In the genomic region with DNA sequence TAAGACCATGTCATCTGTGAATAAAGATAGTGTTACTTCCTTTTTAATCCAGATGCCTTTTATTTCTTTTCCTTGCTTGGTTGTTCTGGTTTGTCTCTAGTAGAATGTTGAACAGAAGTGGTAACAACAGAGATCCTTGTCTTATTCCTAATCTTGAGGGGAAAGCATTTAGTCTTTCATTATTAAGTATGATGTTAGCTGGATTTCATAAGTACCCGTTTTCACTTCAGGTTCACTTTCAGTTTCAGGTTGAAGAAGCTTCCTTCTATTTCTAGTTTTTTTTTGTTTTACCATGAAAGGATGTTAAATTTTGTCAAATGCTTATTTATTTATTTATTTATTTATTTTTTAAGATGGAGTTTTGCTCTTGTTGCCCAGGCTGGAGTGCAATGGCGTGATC, we compare ENCODE assay signal across 13 cellular contexts. TPM values are rescaled to one million over a fixed set of nuclear protein-coding genes. Genes with fewer than 3 reads are reported as not detected.
DNase-seq lines count a peak whose midpoint lies in the region; ATAC-seq, FAIRE-seq and TF ChIP-seq lines count a peak whose summit lies in the region.
"Had no signal": no experiment of that assay in that cellular context is flagged by ENCODE, and none has a peak within 500 bp of the region (broad histone marks: within the 10 kb centered on the region; RNA-seq: fewer than 3 reads in every experiment).

No MANE protein-coding gene starts in this region.

- H3K9ac ChIP-seq in KMS-11 = no peak overlapping the region

- peak overlapping the region; percentile 23; the same call in 1 of the 2 replicates for H3K4me2 ChIP-seq in KMS-11

- H3K27me3 Mint-ChIP-seq in CD4-positive, alpha-beta memory T cell = peaks cover 6 to 7% of the 10 kb centered on the region in 2 donors
- peaks cover 9% of the 10 kb centered on the region for H3K27me3 Mint-ChIP-seq in T-helper 1 cell treated with Interleukin-12 subunit alpha and Interleukin-12 subunit beta and Interleukin-4 antibody, amounts not matched to agents 30 μg/mL and 1 μg/mL, for 36 hours (ENCODE audit: low read depth)
- no peaks in the 10 kb centered on the region for H3K27me3 Mint-ChIP-seq in WTC11 (ENCODE audit: low read depth)

- peak overlapping the region in 6 of 7 donors; percentile 13 to 90 (median 70) for H3K27ac Mint-ChIP-seq in CD4-positive, alpha-beta memory T cell
- H3K27ac Mint-ChIP-seq in T-helper 1 cell treated with Interleukin-12 subunit alpha and Interleukin-12 subunit beta and Interleukin-4 antibody, amounts not matched to agents 30 μg/mL and 1 μg/mL, for 36 hours = peak overlapping the region; percentile 82
- no peak overlapping the region for H3K27ac Mint-ChIP-seq in WTC11

- no peaks in the 10 kb centered on the region for H3K9me3 ChIP-seq in CD4-positive, alpha-beta memory T cell (ENCODE audit: control insufficient read depth in 1 of 2, low read length in 2 of 2)
- H3K9me3 ChIP-seq in right atrium auricular region = no peaks in the 10 kb centered on the region
- H3K9me3 ChIP-seq: ascending aorta had no signal

- CTCF ChIA-PET in CD4-positive, alpha-beta memory T cell (lab: Charles Lee; ENCODE audit: partially characterized antibody) = interaction anchor here (1.4 kb wide), 1 partner anchor 99 kb away, joined by 4 read pairs; no protein-coding TSS in a partner anchor
- CTCF ChIA-PET in WTC11 (lab: Charles Lee) = no interaction called here

- H3K4me3 ChIP-seq in CD4-positive, alpha-beta memory T cell (ENCODE audit: low read length in 2 of 2) = no peak overlapping the region
- H3K4me3 ChIP-seq in KMS-11 (IDR thresholded peaks at IDR 0.05; ENCODE audit: insufficient read depth, low read depth, low read length) = no peak overlapping the region
- H3K4me3 ChIP-seq in right atrium auricular region = no peak overlapping the region
- H3K4me3 ChIP-seq: ascending aorta had no signal

- H3K27ac ChIP-seq in CD4-positive, alpha-beta memory T cell (ENCODE audit: low read depth, low read length) = no peak overlapping the region
- H3K27ac ChIP-seq in KMS-11 (no peak overlapping the region), right atrium auricular region (no peak overlapping the region)
- H3K27ac ChIP-seq: ascending aorta had no signal

- H3K79me2 ChIP-seq in KMS-11 (ENCODE audit: insufficient read depth, low read depth) = no peaks in the 10 kb centered on the region

- no peaks in the 10 kb centered on the region for H4K20me1 ChIP-seq in KMS-11 (ENCODE audit: insufficient read depth)

- peaks cover 4% of the 10 kb centered on the region for H3K4me1 ChIP-seq in CD4-positive, alpha-beta memory T cell (ENCODE audit: insufficient read depth, low read length)
- H3K4me1 ChIP-seq in KMS-11 (ENCODE audit: low read depth, poor library complexity, severe bottlenecking) (peaks cover 15% of the 10 kb centered on the region), right atrium auricular region (no peaks in the 10 kb centered on the region)
- H3K4me1 ChIP-seq: ascending aorta had no signal

- no peak overlapping the region for H2AFZ ChIP-seq in KMS-11 (ENCODE audit: low read depth)

- POLR2A ChIA-PET in CD4-positive, alpha-beta memory T cell (lab: Charles Lee; ENCODE audit: partially characterized antibody) = no interaction called here
- POLR2A ChIA-PET in WTC11 (lab: Charles Lee) = no interaction called here

- TF ChIP-seq CTCF in KMS-11 (conservative IDR thresholded peaks at IDR 0.05; ENCODE audit: low read depth, low read length) = no peak
- TF ChIP-seq CTCF in right atrium auricular region (IDR thresholded peaks at IDR 0.05) = no peak
- no peak for TF ChIP-seq CTCF in WTC11 (IDR thresholded peaks at IDR 0.05)

- ATAC-seq in WTC11 = no peak

- no peaks in the 10 kb centered on the region for H3K9me3 Mint-ChIP-seq in CD4-positive, alpha-beta memory T cell
- H3K9me3 Mint-ChIP-seq in T-helper 1 cell treated with Interleukin-12 subunit alpha and Interleukin-12 subunit beta and Interleukin-4 antibody, amounts not matched to agents 30 μg/mL and 1 μg/mL, for 36 hours = peaks cover 5% of the 10 kb centered on the region
- peaks cover 5% of the 10 kb centered on the region for H3K9me3 Mint-ChIP-seq in WTC11
- H3K9me3 Mint-ChIP-seq: neural crest cell had no signal

- peak in 1 of 5 donors; percentile 6 for DNase-seq in CD4-positive, alpha-beta memory T cell
- no peak for DNase-seq in right atrium auricular region (ENCODE audit: low spot score)
- no peak for DNase-seq in NK-92 treated with Interleukin-12 subunit alpha and Interleukin-12 subunit beta, amount 100 ng/mL, for 24 hours (lab: John Stamatoyannopoulos, UW)
- DNase-seq in NCI-H2171 (lab: John Stamatoyannopoulos, UW) = no peak
- no peak for DNase-seq in WTC11 (ENCODE audit: low spot score)
- DNase-seq: effector memory CD4-positive, alpha-beta T cell; NCI-H1105; NCI-H510A treated with DMSO at 0.1 percent for 48 hours had no signal

- intact Hi-C loops in CD4-positive, alpha-beta memory T cell (cut with micrococcal nuclease) = no loop called here

- peak overlapping the region in 4 of 8 donors; percentile 61 to 82 (median 66) for H3K4me3 Mint-ChIP-seq in CD4-positive, alpha-beta memory T cell
- H3K4me3 Mint-ChIP-seq in T-helper 1 cell treated with Interleukin-12 subunit alpha and Interleukin-12 subunit beta and Interleukin-4 antibody, amounts not matched to agents 30 μg/mL and 1 μg/mL, for 36 hours = peak overlapping the region; percentile 69
- H3K4me3 Mint-ChIP-seq in WTC11 = no peak overlapping the region
- H3K4me3 Mint-ChIP-seq: neural crest cell had no signal

- H3K27me3 ChIP-seq in CD4-positive, alpha-beta memory T cell (ENCODE audit: insufficient read depth, low read length) = no peaks in the 10 kb centered on the region
- H3K27me3 ChIP-seq in KMS-11 (ENCODE audit: insufficient read depth, low read depth) (no peaks in the 10 kb centered on the region), right atrium auricular region (no peaks in the 10 kb centered on the region)
- H3K27me3 ChIP-seq: ascending aorta had no signal

- no peaks in the 10 kb centered on the region for H3K36me3 ChIP-seq in CD4-positive, alpha-beta memory T cell (ENCODE audit: insufficient read depth, low read length)
- H3K36me3 ChIP-seq in KMS-11 (ENCODE audit: insufficient read depth) (no peaks in the 10 kb centered on the region), right atrium auricular region (no peaks in the 10 kb centered on the region)
- H3K36me3 ChIP-seq: ascending aorta had no signal

- H3K36me3 Mint-ChIP-seq in CD4-positive, alpha-beta memory T cell = no peaks in the 10 kb centered on the region
- peaks cover 3% of the 10 kb centered on the region for H3K36me3 Mint-ChIP-seq in T-helper 1 cell treated with Interleukin-12 subunit alpha and Interleukin-12 subunit beta and Interleukin-4 antibody, amounts not matched to agents 30 μg/mL and 1 μg/mL, for 36 hours (ENCODE audit: low read depth)
- no peaks in the 10 kb centered on the region for H3K36me3 Mint-ChIP-seq in WTC11

- peak; percentile 54 for FAIRE-seq in endometrium (lab: Jason Lieb, UNC)

- peaks cover 5 to 7% (median 6%) of the 10 kb centered on the region in 4 donors for H3K4me1 Mint-ChIP-seq in CD4-positive, alpha-beta memory T cell
- H3K4me1 Mint-ChIP-seq in T-helper 1 cell treated with Interleukin-12 subunit alpha and Interleukin-12 subunit beta and Interleukin-4 antibody, amounts not matched to agents 30 μg/mL and 1 μg/mL, for 36 hours (ENCODE audit: low read depth) = peaks cover 15% of the 10 kb centered on the region
- no peaks in the 10 kb centered on the region for H3K4me1 Mint-ChIP-seq in WTC11
- H3K4me1 Mint-ChIP-seq: neural crest cell had no signal

TF ChIP-seq in WTC11, 78 proteins besides CTCF, POLR2A, EP300 and RAD21:
- TF ChIP-seq, protein P1, sequence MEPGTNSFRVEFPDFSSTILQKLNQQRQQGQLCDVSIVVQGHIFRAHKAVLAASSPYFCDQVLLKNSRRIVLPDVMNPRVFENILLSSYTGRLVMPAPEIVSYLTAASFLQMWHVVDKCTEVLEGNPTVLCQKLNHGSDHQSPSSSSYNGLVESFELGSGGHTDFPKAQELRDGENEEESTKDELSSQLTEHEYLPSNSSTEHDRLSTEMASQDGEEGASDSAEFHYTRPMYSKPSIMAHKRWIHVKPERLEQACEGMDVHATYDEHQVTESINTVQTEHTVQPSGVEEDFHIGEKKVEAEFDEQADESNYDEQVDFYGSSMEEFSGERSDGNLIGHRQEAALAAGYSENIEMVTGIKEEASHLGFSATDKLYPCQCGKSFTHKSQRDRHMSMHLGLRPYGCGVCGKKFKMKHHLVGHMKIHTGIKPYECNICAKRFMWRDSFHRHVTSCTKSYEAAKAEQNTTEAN (CRISPR knock-in tag; IDR thresholded peaks at IDR 0.05) = no peak
- no peak for TF ChIP-seq RELA (CRISPR knock-in tag; IDR thresholded peaks at IDR 0.05; ENCODE audit: borderline replicate concordance)

RNA-seq across cellular contexts. Expression of a gene that starts 22.3 kb away (rescaled TPM):
- 10 to 100 TPM; 72.4 to 76.7 TPM for total RNA-seq in CD4-positive, alpha-beta memory T cell
- polyA plus RNA-seq in CD4-positive, alpha-beta memory T cell = 10 to 100 TPM; 16.0 to 21.0 TPM
- total RNA-seq in right atrium auricular region (10 to 100 TPM; 41.3 to 42.5 TPM), WTC11 (2021) (5.6 to 9.7 TPM (median 9.4 TPM) in 3 replicates)

RNA-seq across cellular contexts. Expression of a gene that starts 53.4 kb away (rescaled TPM):
- 10 to 100 TPM; 25.4 to 27.7 TPM for total RNA-seq in CD4-positive, alpha-beta memory T cell
- 10 to 100 TPM; 13.5 to 22.2 TPM for polyA plus RNA-seq in CD4-positive, alpha-beta memory T cell
- 1 to 10 TPM; 5.7 to 10.0 TPM for total RNA-seq in right atrium auricular region
- total RNA-seq in WTC11 (2021) = 45.0 to 53.0 TPM (median 45.9 TPM) in 3 replicates
